Comparison of ENCODE assay signal across 1 cellular context in the genomic region with DNA sequence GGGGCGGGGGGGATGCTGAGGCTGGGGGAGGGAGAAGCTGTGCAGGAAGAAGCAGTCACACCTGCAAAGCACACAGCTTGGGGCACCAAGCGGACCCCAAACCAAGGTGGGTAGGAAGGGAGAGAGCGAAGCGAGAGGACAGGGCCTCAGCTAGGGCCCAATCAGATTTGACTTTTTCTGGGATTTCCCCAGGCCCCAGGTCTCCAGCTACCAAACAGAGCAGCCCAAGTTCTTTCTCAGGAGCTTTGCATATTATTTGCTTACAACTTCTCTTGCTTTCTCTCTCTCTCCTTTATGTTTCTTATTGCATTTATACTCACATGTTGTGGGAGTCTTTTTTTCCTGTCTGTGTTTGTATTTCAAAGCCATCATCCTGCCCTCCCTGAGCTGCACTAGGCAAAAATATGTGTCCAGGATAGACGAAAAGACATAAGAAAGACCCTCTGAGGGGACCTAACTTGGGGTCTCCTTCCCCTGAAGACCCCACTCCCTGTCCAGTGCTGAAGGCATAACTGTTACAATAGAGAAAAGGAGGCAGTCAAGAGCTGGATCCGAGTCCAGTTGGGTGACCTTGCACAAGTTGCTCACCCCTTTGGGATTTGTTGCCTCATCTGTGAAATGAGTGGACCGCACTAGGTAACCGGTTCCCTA.
TF ChIP-seq lines count a peak whose summit lies in the region.

No MANE protein-coding gene starts in this region.

TF ChIP-seq in GM12878, 131 proteins besides CTCF, POLR2A, EP300 and RAD21 (continued from another document and continues in another):
- TF ChIP-seq, protein P1, sequence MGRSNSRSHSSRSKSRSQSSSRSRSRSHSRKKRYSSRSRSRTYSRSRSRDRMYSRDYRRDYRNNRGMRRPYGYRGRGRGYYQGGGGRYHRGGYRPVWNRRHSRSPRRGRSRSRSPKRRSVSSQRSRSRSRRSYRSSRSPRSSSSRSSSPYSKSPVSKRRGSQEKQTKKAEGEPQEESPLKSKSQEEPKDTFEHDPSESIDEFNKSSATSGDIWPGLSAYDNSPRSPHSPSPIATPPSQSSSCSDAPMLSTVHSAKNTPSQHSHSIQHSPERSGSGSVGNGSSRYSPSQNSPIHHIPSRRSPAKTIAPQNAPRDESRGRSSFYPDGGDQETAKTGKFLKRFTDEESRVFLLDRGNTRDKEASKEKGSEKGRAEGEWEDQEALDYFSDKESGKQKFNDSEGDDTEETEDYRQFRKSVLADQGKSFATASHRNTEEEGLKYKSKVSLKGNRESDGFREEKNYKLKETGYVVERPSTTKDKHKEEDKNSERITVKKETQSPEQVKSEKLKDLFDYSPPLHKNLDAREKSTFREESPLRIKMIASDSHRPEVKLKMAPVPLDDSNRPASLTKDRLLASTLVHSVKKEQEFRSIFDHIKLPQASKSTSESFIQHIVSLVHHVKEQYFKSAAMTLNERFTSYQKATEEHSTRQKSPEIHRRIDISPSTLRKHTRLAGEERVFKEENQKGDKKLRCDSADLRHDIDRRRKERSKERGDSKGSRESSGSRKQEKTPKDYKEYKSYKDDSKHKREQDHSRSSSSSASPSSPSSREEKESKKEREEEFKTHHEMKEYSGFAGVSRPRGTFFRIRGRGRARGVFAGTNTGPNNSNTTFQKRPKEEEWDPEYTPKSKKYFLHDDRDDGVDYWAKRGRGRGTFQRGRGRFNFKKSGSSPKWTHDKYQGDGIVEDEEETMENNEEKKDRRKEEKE (IDR thresholded peaks at IDR 0.05): no peak
- TF ChIP-seq, protein P2, sequence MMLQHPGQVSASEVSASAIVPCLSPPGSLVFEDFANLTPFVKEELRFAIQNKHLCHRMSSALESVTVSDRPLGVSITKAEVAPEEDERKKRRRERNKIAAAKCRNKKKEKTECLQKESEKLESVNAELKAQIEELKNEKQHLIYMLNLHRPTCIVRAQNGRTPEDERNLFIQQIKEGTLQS (IDR thresholded peaks at IDR 0.05; ENCODE audit: borderline replicate concordance, extremely low read depth, low read depth, low read length): no peak
- 0 out of 2 replicates have a peak, but pooled peaks have one; percentile 57 for TF ChIP-seq ZNF207 (IDR thresholded peaks at IDR 0.05; ENCODE audit: borderline replicate concordance)
- TF ChIP-seq ZNF592 (IDR thresholded peaks at IDR 0.05): no peak
- TF ChIP-seq SMARCA5 (IDR thresholded peaks at IDR 0.05): peak; percentile 68; the same call in 1 of the 2 replicates
- no peak for TF ChIP-seq HDGF (IDR thresholded peaks at IDR 0.05)
- peak; percentile 19 for TF ChIP-seq BCL3 (IDR thresholded peaks at IDR 0.05; ENCODE audit: borderline replicate concordance, insufficient read depth, low read depth, low read length, poor library complexity, severe bottlenecking)
- TF ChIP-seq SIN3A (IDR thresholded peaks at IDR 0.05; ENCODE audit: low read depth, low read length): no peak
- TF ChIP-seq IKZF1 (conservative IDR thresholded peaks at IDR 0.05): no peak
- TF ChIP-seq TAF1 (IDR thresholded peaks at IDR 0.05; ENCODE audit: borderline replicate concordance, low read depth, low read length): peak; percentile 89; the same call in 1 of the 2 replicates
- no peak for TF ChIP-seq RAD51 (IDR thresholded peaks at IDR 0.05)
- TF ChIP-seq USF2 (IDR thresholded peaks at IDR 0.05; ENCODE audit: borderline replicate concordance, low read depth, low read length): no peak
- no peak for TF ChIP-seq JUNB (IDR thresholded peaks at IDR 0.05)
- TF ChIP-seq BRCA1 (IDR thresholded peaks at IDR 0.05; ENCODE audit: low read depth, low read length): no peak
- TF ChIP-seq HDAC6 (IDR thresholded peaks at IDR 0.05; ENCODE audit: unreplicated experiment): no peak
- no peak for TF ChIP-seq WRNIP1 (IDR thresholded peaks at IDR 0.05; ENCODE audit: borderline replicate concordance, low read depth, low read length)
- no peak for TF ChIP-seq BCL11A (IDR thresholded peaks at IDR 0.05; ENCODE audit: low read depth, low read length)
- 0 out of 2 replicates have a peak, but pooled peaks have one; percentile 8 for TF ChIP-seq SMC3 (IDR thresholded peaks at IDR 0.05; ENCODE audit: borderline replicate concordance, low read length)
- TF ChIP-seq SMAD1 (IDR thresholded peaks at IDR 0.05; ENCODE audit: low read depth, partially characterized antibody): peak; percentile 86
- TF ChIP-seq NR2C2 (IDR thresholded peaks at IDR 0.05; ENCODE audit: borderline replicate concordance, control insufficient read depth, insufficient read length, low read depth): no peak
- no peak for TF ChIP-seq PAX5 (IDR thresholded peaks at IDR 0.05; ENCODE audit: borderline replicate concordance, low read depth, low read length)
- peak; percentile 60; the same call in 1 of the 2 replicates for TF ChIP-seq NBN (IDR thresholded peaks at IDR 0.05)
- no peak for TF ChIP-seq CUX1 (IDR thresholded peaks at IDR 0.05; ENCODE audit: insufficient replicate concordance, low read depth, low read length)
- TF ChIP-seq MEF2B (IDR thresholded peaks at IDR 0.05; ENCODE audit: partially characterized antibody, poor library complexity, severe bottlenecking): peak; percentile 47
- no peak for TF ChIP-seq ZBTB11 (CRISPR knock-in tag; IDR thresholded peaks at IDR 0.05)
- no peak for TF ChIP-seq RCOR1 (conservative IDR thresholded peaks at IDR 0.05; ENCODE audit: low read depth, low read length)
- 0 out of 2 replicates have a peak, but pooled peaks have one; percentile 31 for TF ChIP-seq NR2F1 (conservative IDR thresholded peaks at IDR 0.05)
- TF ChIP-seq RUNX3 (IDR thresholded peaks at IDR 0.05; ENCODE audit: low read length): no peak
- peak; percentile 62 for TF ChIP-seq SKIL (IDR thresholded peaks at IDR 0.05; ENCODE audit: low read depth, poor library complexity, severe bottlenecking)
- no peak for TF ChIP-seq RELA (IDR thresholded peaks at IDR 0.05; ENCODE audit: borderline replicate concordance, partially characterized antibody)
- TF ChIP-seq ZBED1 (IDR thresholded peaks at IDR 0.05; ENCODE audit: borderline replicate concordance): no peak
- peak; percentile 43; the same call in 1 of the 2 replicates for TF ChIP-seq PAX8 (IDR thresholded peaks at IDR 0.05)
- 0 out of 2 replicates have a peak, but pooled peaks have one; percentile 10 for TF ChIP-seq CHD4 (IDR thresholded peaks at IDR 0.05)
